In genomic region chr6:1439349-1439748, GRCh38 we compare ENCODE assay signal across 34 cellular contexts. TPM values are rescaled to one million over a fixed set of nuclear protein-coding genes. Genes with fewer than 3 reads are reported as not detected.
"Had no signal": no experiment of that assay in that cellular context is flagged by ENCODE, and none has a peak within 500 bp of the region (broad histone marks: within the 10 kb centered on the region; RNA-seq: fewer than 3 reads in every experiment).

No MANE protein-coding gene starts in this region.

- H3K4me1 Mint-ChIP-seq: activated CD4-positive, alpha-beta T cell treated with anti-CD3 and anti-CD28 coated beads, Interleukin-2, amount 10 ng/mL, durations not matched to agents 24 days and 14 days; activated naive CD4-positive, alpha-beta T cell treated with anti-CD3 and anti-CD28 coated beads, Interleukin-2, amount 50 U/mL, for 24 hours; activated naive CD8-positive, alpha-beta T cell treated with anti-CD3 and anti-CD28 coated beads, Interleukin-2, amount 10 ng/mL, durations not matched to agents 7 days and 5 days had no signal

- H3K9me3 Mint-ChIP-seq: activated CD4-positive, alpha-beta T cell treated with anti-CD3 and anti-CD28 coated beads, Interleukin-2, amount 10 ng/mL, durations not matched to agents 24 days and 14 days; activated naive CD4-positive, alpha-beta T cell treated with anti-CD3 and anti-CD28 coated beads, Interleukin-2, amount 50 U/mL, for 24 hours; activated T-cell treated with anti-CD3 and anti-CD28 coated beads, Interleukin-2, amount 50 U/mL, for 24 hours; activated T-helper 2 cell treated with anti-CD3 and anti-CD28 coated beads, Interferon-gamma antibody, Interleukin-2, Interleukin-4, amounts not matched to agents 10 μg/mL and 5 μg/mL and 100 μg/mL, durations not matched to agents 14 hours and 24 hours and 36 hours had no signal

- ATAC-seq: activated CD8-positive, alpha-beta T cell treated with anti-CD3 and anti-CD28 coated beads, Interleukin-2, amount 10 ng/mL, durations not matched to agents 7 days and 5 days; body of pancreas; K562; Right ventricle myocardium inferior had no signal

- H2AFZ ChIP-seq: PC-9 had no signal

- H3K27me3 ChIP-seq: ascending aorta had no signal

- H3K4me3 Mint-ChIP-seq: activated CD4-positive, alpha-beta T cell treated with anti-CD3 and anti-CD28 coated beads, Interleukin-2, amount 10 ng/mL, durations not matched to agents 24 days and 14 days; activated CD8-positive, alpha-beta T cell treated with anti-CD3 and anti-CD28 coated beads, Interleukin-2, amount 10 ng/mL, durations not matched to agents 7 days and 5 days; activated naive CD4-positive, alpha-beta T cell treated with anti-CD3 and anti-CD28 coated beads, Interleukin-2, amount 50 U/mL, for 24 hours; activated naive CD8-positive, alpha-beta T cell treated with anti-CD3 and anti-CD28 coated beads, Interleukin-2, amount 10 ng/mL, durations not matched to agents 7 days and 5 days; activated T-cell treated with anti-CD3 and anti-CD28 coated beads, Interleukin-2, amount 50 U/mL, for 24 hours had no signal

- H3K4me1 ChIP-seq: ascending aorta, body of pancreas, breast epithelium had no signal

- FAIRE-seq: K562, RCC 7860 had no signal

- H3K4me2 ChIP-seq: PC-9 had no signal

- H3K27ac ChIP-seq: ascending aorta, body of pancreas, breast epithelium, PC-9, RWPE1 had no signal

- H3K9me3 ChIP-seq: ascending aorta, body of pancreas, breast epithelium had no signal

- H3K36me3 ChIP-seq: ascending aorta, breast epithelium had no signal

- H3K27ac Mint-ChIP-seq: activated CD4-positive, alpha-beta T cell treated with anti-CD3 and anti-CD28 coated beads, Interleukin-2, amount 10 ng/mL, durations not matched to agents 24 days and 14 days; activated CD8-positive, alpha-beta T cell treated with anti-CD3 and anti-CD28 coated beads, Interleukin-2, amount 10 ng/mL, durations not matched to agents 7 days and 5 days; activated naive CD4-positive, alpha-beta T cell treated with anti-CD3 and anti-CD28 coated beads, Interleukin-2, amount 50 U/mL, for 24 hours; activated naive CD8-positive, alpha-beta T cell treated with anti-CD3 and anti-CD28 coated beads, Interleukin-2, amount 10 ng/mL, durations not matched to agents 7 days and 5 days; activated T-cell treated with anti-CD3 and anti-CD28 coated beads, Interleukin-2, amount 50 U/mL, for 24 hours; activated T-helper 2 cell treated with anti-CD3 and anti-CD28 coated beads, Interferon-gamma antibody, Interleukin-2, Interleukin-4, amounts not matched to agents 10 μg/mL and 5 μg/mL and 100 μg/mL, durations not matched to agents 14 hours and 24 hours and 36 hours had no signal

- H3K4me3 ChIP-seq: ascending aorta, body of pancreas, breast epithelium, K562, PC-9 had no signal

- DNase-seq: activated CD4-positive, alpha-beta T cell treated with anti-CD3 and anti-CD28 coated beads, Interleukin-2, amount 10 ng/mL, durations not matched to agents 24 days and 14 days; activated CD4-positive, alpha-beta T cell treated with anti-CD3 and anti-CD28 coated beads, Interleukin-2, amount 50 U/mL, for 4 hours; activated CD8-positive, alpha-beta T cell treated with anti-CD3 and anti-CD28 coated beads, Interleukin-2, amount 10 ng/mL, durations not matched to agents 7 days and 5 days; activated gamma-delta T cell; activated naive CD4-positive, alpha-beta T cell treated with Interleukin-2 at 50 U/mL for 16 hours; activated naive CD8-positive, alpha-beta T cell treated with anti-CD3 and anti-CD28 coated beads, Interleukin-2, amount 10 ng/mL, durations not matched to agents 7 days and 5 days; activated T-cell treated with anti-CD3 and anti-CD28 coated beads, Interleukin-2, amount 50 U/mL, for 24 hours; amygdala; body of pancreas; caudate nucleus; IMR-90; NCI-H1092 treated with DMSO at 0.1 percent for 48 hours; NCI-H1417; NCI-H187 treated with DMSO at 0.1 percent for 48 hours; NCI-H2081; NCI-H2171 treated with DMSO at 0.1 percent for 48 hours; NCI-H2227 treated with DMSO at 0.1 percent for 48 hours; NCI-H446 treated with DMSO at 0.1 percent for 48 hours; NCI-H524; NCI-H69; NK-92 treated with Interleukin-12 subunit alpha and Interleukin-12 subunit beta, amount 100 ng/mL, for 24 hours; PC-9; SIG-M5; T1000 had no signal

- H3K36me3 Mint-ChIP-seq: activated naive CD4-positive, alpha-beta T cell treated with anti-CD3 and anti-CD28 coated beads, Interleukin-2, amount 50 U/mL, for 24 hours; activated naive CD8-positive, alpha-beta T cell treated with anti-CD3 and anti-CD28 coated beads, Interleukin-2, amount 10 ng/mL, durations not matched to agents 7 days and 5 days had no signal

RNA-seq across cellular contexts. Expression of gene FOXF2, which starts 50.0 kb away (rescaled TPM):
- total RNA-seq: activated CD4-positive, alpha-beta T cell treated with anti-CD3 and anti-CD28 coated beads, Interleukin-2, amount 10 ng/mL, durations not matched to agents 24 days and 14 days; activated CD8-positive, alpha-beta T cell treated with anti-CD3 and anti-CD28 coated beads, Interleukin-2, amount 10 ng/mL, durations not matched to agents 7 days and 5 days; activated naive CD8-positive, alpha-beta T cell treated with anti-CD3 and anti-CD28 coated beads, Interleukin-2, amount 10 ng/mL, durations not matched to agents 7 days and 5 days; activated T-helper 2 cell treated with anti-CD3 and anti-CD28 coated beads, Interferon-gamma antibody, Interleukin-2, Interleukin-4, amounts not matched to agents 10 μg/mL and 5 μg/mL and 100 μg/mL, durations not matched to agents 14 hours and 24 hours and 36 hours; K562; PC-9; T-helper 1 cell treated with Interleukin-12 subunit alpha and Interleukin-12 subunit beta and Interleukin-4 antibody, amounts not matched to agents 30 ng/mL and 1 ng/mL, for 36 hours; T-helper 2 cell treated with Interferon-gamma antibody and Interleukin-4, amounts not matched to agents 100 ng/mL and 5 ng/mL, for 36 hours had no signal
- polyA plus RNA-seq: K562 had no signal
